In the genomic region with DNA sequence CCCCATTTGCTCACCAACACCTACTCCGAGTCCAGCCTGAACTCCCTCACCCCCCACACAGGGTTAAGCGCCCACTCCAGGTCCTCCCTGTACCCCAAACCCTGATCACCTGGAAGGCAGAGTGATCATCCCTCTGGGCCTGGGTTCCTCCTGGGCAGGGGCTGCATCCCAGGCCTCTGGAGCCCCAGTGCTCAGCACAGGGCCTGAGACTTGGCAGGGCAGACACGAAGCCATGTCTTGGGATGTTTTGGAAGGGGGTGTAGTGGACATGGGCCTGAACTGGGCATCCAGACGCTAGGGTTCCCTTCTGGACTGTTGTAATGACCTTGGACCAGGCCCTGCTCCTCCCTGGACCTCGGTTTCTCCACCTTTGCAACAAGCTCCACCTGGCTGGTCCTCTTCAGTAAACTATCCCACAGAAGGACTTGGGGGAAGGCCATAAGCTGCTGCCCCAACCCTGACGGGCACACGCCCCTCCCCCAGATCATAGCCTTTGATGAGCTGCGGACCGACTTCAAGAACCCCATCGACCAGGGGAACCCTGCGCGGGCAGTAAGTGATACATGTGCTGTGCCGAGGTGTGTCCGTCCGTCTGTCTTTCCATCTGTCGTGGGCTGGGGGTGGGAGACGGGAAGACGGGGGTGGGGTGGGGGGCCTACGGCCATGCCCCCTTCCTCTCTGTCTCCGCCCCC, we compare ENCODE assay signal across 10 cellular contexts. TPM values are rescaled to one million over a fixed set of nuclear protein-coding genes. Genes with fewer than 3 reads are reported as not detected.
DNase-seq lines count a peak whose midpoint lies in the region; ATAC-seq, FAIRE-seq and TF ChIP-seq lines count a peak whose summit lies in the region.
"Had no signal": no experiment of that assay in that cellular context is flagged by ENCODE, and none has a peak within 500 bp of the region (broad histone marks: within the 10 kb centered on the region; RNA-seq: fewer than 3 reads in every experiment).

No MANE protein-coding gene starts in this region.

- no peaks in the 10 kb centered on the region for H3K9me3 ChIP-seq in BLaER1 treated with 17β-estradiol and CSF1 and Interleukin-3, amounts not matched to agents 10 nM and 100 nM (replicated peaks in 1 of 11)
- no peaks in the 10 kb centered on the region for H3K9me3 ChIP-seq in astrocyte (ENCODE audit: insufficient read depth, low read depth, low read length)
- H3K9me3 ChIP-seq: SJSA1 had no signal

- ATAC-seq in GM23338: peak; percentile 7
- no peak for ATAC-seq in naive thymus-derived CD8-positive, alpha-beta T cell
- ATAC-seq in HG03460 (IDR thresholded peaks at IDR 0.05; ENCODE audit: unreplicated experiment): no peak

- TF ChIP-seq CTCF in GM23338 (conservative IDR thresholded peaks at IDR 0.05; ENCODE audit: low read depth in 2 of 2): no peak
- TF ChIP-seq CTCF in astrocyte (IDR thresholded peaks at IDR 0.05; ENCODE audit: insufficient read depth, low read depth, low read length): no peak

- peaks cover 21 to 94% (median 57%) of the 10 kb centered on the region in 11 experiments for H4K20me1 ChIP-seq in BLaER1 treated with 17β-estradiol and CSF1 and Interleukin-3, amounts not matched to agents 10 nM and 100 nM
- H4K20me1 ChIP-seq in GM23338 (replicated peaks; ENCODE audit: insufficient read depth): no peaks in the 10 kb centered on the region; the same call in none of the 2 replicates
- H4K20me1 ChIP-seq in astrocyte (ENCODE audit: insufficient read depth, low read length): peaks cover 77% of the 10 kb centered on the region

- 0 out of 2 replicates have a peak, but pooled peaks cover 11% of the 10 kb centered on the region for H3F3A ChIP-seq in GM23338 (replicated peaks; ENCODE audit: low read depth)

- H3K9ac ChIP-seq in BLaER1 treated with 17β-estradiol and CSF1 and Interleukin-3, amounts not matched to agents 10 nM and 100 nM: peak overlapping the region in 2 of 11 experiments; percentile 35 to 37; a peak in 2 of 22 replicates
- H3K9ac ChIP-seq in astrocyte (ENCODE audit: low read length): no peak overlapping the region

- H3K4me1 Mint-ChIP-seq in GM23338 (peaks cover 32% of the 10 kb centered on the region), astrocyte (ENCODE audit: low read depth, unreplicated experiment) (peaks cover 7% of the 10 kb centered on the region)
- peaks cover 8 to 53% (median 44%) of the 10 kb centered on the region in 4 donors for H3K4me1 Mint-ChIP-seq in naive thymus-derived CD8-positive, alpha-beta T cell

- H2AFZ ChIP-seq in GM23338 (no peak overlapping the region), astrocyte (ENCODE audit: low read depth, low read length) (no peak overlapping the region)

- peak overlapping the region in 6 of 11 experiments; percentile 5 to 63 (median 48); a peak in 6 of 22 replicates for H3K27ac ChIP-seq in BLaER1 treated with 17β-estradiol and CSF1 and Interleukin-3, amounts not matched to agents 10 nM and 100 nM
- no peak overlapping the region for H3K27ac ChIP-seq in GM23338 (ENCODE audit: low read depth)
- no peak overlapping the region for H3K27ac ChIP-seq in astrocyte (ENCODE audit: low read depth, low read length)
- H3K27ac ChIP-seq: SJSA1 had no signal

- H3K36me3 Mint-ChIP-seq in GM23338 (ENCODE audit: low read depth) (no peaks in the 10 kb centered on the region; the same call in 2 of the 3 replicates), astrocyte (ENCODE audit: low read depth, unreplicated experiment) (peaks cover 5% of the 10 kb centered on the region)
- H3K36me3 Mint-ChIP-seq in naive thymus-derived CD8-positive, alpha-beta T cell: peaks cover 0 to 7% (median 0%) of the 10 kb centered on the region in 3 donors
- H3K36me3 Mint-ChIP-seq: mesothelial cell of epicardium had no signal

- H3K27ac Mint-ChIP-seq in GM23338 (no peak overlapping the region), astrocyte (ENCODE audit: unreplicated experiment) (peak overlapping the region; percentile 84)
- H3K27ac Mint-ChIP-seq in naive thymus-derived CD8-positive, alpha-beta T cell: peak overlapping the region; percentile 35 to 97 (median 88)

- POLR2A ChIA-PET in naive thymus-derived CD8-positive, alpha-beta T cell (lab: Charles Lee): interaction anchor here (0.8 to 11.2 kb wide), 7 partner anchors 10 to 192 kb away, joined by 3 to 102 read pairs (median 3); partner anchors contain the start of genes RAB1B and TMEM151A

- H3K9me3 Mint-ChIP-seq in GM23338 (no peaks in the 10 kb centered on the region), astrocyte (ENCODE audit: unreplicated experiment) (no peaks in the 10 kb centered on the region)
- H3K9me3 Mint-ChIP-seq in naive thymus-derived CD8-positive, alpha-beta T cell: no peaks in the 10 kb centered on the region
- H3K9me3 Mint-ChIP-seq: mesothelial cell of epicardium had no signal

- no peak for DNase-seq in GM23338 (ENCODE audit: low spot score)
- DNase-seq in astrocyte (ENCODE audit: low read depth): no peak
- no peak for DNase-seq in naive thymus-derived CD8-positive, alpha-beta T cell
- DNase-seq in NCI-H510A (lab: John Stamatoyannopoulos, UW): no peak
- no peak for DNase-seq in NCI-H226
- no peak for DNase-seq in dermis blood vessel endothelial cell

- H3K4me2 ChIP-seq in BLaER1 treated with 17β-estradiol and CSF1 and Interleukin-3, amounts not matched to agents 10 nM and 100 nM: peak overlapping the region in 10 of 11 experiments; percentile 18 to 79 (median 70); a peak in 17 of 22 replicates
- H3K4me2 ChIP-seq in GM23338 (peak overlapping the region; percentile 65; the same call in 1 of the 2 replicates), astrocyte (ENCODE audit: low read length) (no peak overlapping the region)

- H3K27me3 Mint-ChIP-seq in GM23338 (ENCODE audit: insufficient read depth, low read depth, poor library complexity) (peaks cover 29% of the 10 kb centered on the region), astrocyte (ENCODE audit: low read depth, unreplicated experiment) (no peaks in the 10 kb centered on the region)
- H3K27me3 Mint-ChIP-seq in naive thymus-derived CD8-positive, alpha-beta T cell: peaks cover 0 to 3% (median 0%) of the 10 kb centered on the region in 5 donors

- no peaks in the 10 kb centered on the region for H3K9me2 ChIP-seq in GM23338 (ENCODE audit: insufficient read depth)

- no peak for FAIRE-seq in astrocyte (lab: Jason Lieb, UNC)

- H3K4me3 ChIP-seq in BLaER1 treated with 17β-estradiol and CSF1 and Interleukin-3, amounts not matched to agents 10 nM and 100 nM: no peak overlapping the region
- peak overlapping the region; percentile 43 for H3K4me3 ChIP-seq in GM23338
- H3K4me3 ChIP-seq in astrocyte (ENCODE audit: insufficient read depth, low read depth, low read length): no peak overlapping the region
- H3K4me3 ChIP-seq: SJSA1 had no signal

- H3K4me3 Mint-ChIP-seq in GM23338: peak overlapping the region; percentile 23; the same call in 1 of the 3 replicates
- H3K4me3 Mint-ChIP-seq in astrocyte (ENCODE audit: unreplicated experiment): no peak overlapping the region
- peak overlapping the region in 9 of 10 donors; percentile 15 to 78 (median 50) for H3K4me3 Mint-ChIP-seq in naive thymus-derived CD8-positive, alpha-beta T cell
- H3K4me3 Mint-ChIP-seq: mesothelial cell of epicardium had no signal

- peaks cover 0 to 20% (median 11%) of the 10 kb centered on the region in 11 experiments; a peak in 13 of 22 replicates for H3K27me3 ChIP-seq in BLaER1 treated with 17β-estradiol and CSF1 and Interleukin-3, amounts not matched to agents 10 nM and 100 nM
- H3K27me3 ChIP-seq in GM23338 (ENCODE audit: insufficient read depth) (no peaks in the 10 kb centered on the region), astrocyte (ENCODE audit: insufficient read depth, low read length) (no peaks in the 10 kb centered on the region)
- H3K27me3 ChIP-seq: SJSA1 had no signal

- peaks cover 20 to 67% (median 51%) of the 10 kb centered on the region in 10 experiments for H3K4me1 ChIP-seq in BLaER1 treated with 17β-estradiol and CSF1 and Interleukin-3, amounts not matched to agents 10 nM and 100 nM
- peaks cover 9% of the 10 kb centered on the region for H3K4me1 ChIP-seq in GM23338 (ENCODE audit: insufficient read depth)
- H3K4me1 ChIP-seq in astrocyte (ENCODE audit: insufficient read depth, low read length): peaks cover 19% of the 10 kb centered on the region

- H3K79me2 ChIP-seq in GM23338 (replicated peaks; ENCODE audit: insufficient read depth): no peaks in the 10 kb centered on the region
- H3K79me2 ChIP-seq in astrocyte (ENCODE audit: insufficient read depth, low read length): peaks cover 24% of the 10 kb centered on the region

- peaks cover 0 to 30% (median 14%) of the 10 kb centered on the region in 11 experiments; a peak in 14 of 22 replicates for H3K36me3 ChIP-seq in BLaER1 treated with 17β-estradiol and CSF1 and Interleukin-3, amounts not matched to agents 10 nM and 100 nM
- no peaks in the 10 kb centered on the region; the same call in 1 of the 2 replicates for H3K36me3 ChIP-seq in GM23338 (ENCODE audit: insufficient read depth)
- H3K36me3 ChIP-seq in astrocyte (ENCODE audit: insufficient read depth, low read length): peaks cover 5% of the 10 kb centered on the region

RNA-seq across cellular contexts. Expression of gene CNIH2, which starts 3.9 kb away (rescaled TPM):
- total RNA-seq in GM23338 (2014; rRNA removed; shearing (Covaris generic)): 9.2 and 10.8 TPM in 2 replicates
- 4.3 and 7.9 TPM in 2 replicates for polyA plus RNA-seq in GM23338 (2016; fragmentation: Nextera tagmentation; extraction: Ambion mirVana)
- total RNA-seq in astrocyte (12.2 and 12.3 TPM in 2 replicates), dermis blood vessel endothelial cell (not detected in 2 replicates)
- 1 to 10 TPM; 1.1 to 2.8 TPM for total RNA-seq in naive thymus-derived CD8-positive, alpha-beta T cell
- polyA plus RNA-seq in naive thymus-derived CD8-positive, alpha-beta T cell: not detected

RNA-seq across cellular contexts. Expression of gene YIF1A, which starts 7.0 kb away (rescaled TPM):
- total RNA-seq in GM23338 (2014; rRNA removed; shearing (Covaris generic)): 75.0 and 87.0 TPM in 2 replicates
- polyA plus RNA-seq in GM23338 (2016; fragmentation: Nextera tagmentation; extraction: Ambion mirVana): 71.5 and 75.6 TPM in 2 replicates
- total RNA-seq in astrocyte: 129 and 159 TPM in 2 replicates
- total RNA-seq in naive thymus-derived CD8-positive, alpha-beta T cell: 10 to 100 TPM; 26.9 to 36.8 TPM
- 10 to 100 TPM; 49.1 to 59.9 (median 53.9) TPM for polyA plus RNA-seq in naive thymus-derived CD8-positive, alpha-beta T cell
- total RNA-seq in dermis blood vessel endothelial cell: 111 and 159 TPM in 2 replicates

RNA-seq across cellular contexts. Expression of gene TMEM151A, which starts 9.8 kb away (rescaled TPM):
- 4.4 and 5.0 TPM in 2 replicates for total RNA-seq in GM23338 (2014; rRNA removed; shearing (Covaris generic))
- 1.0 and 1.2 TPM in 2 replicates for polyA plus RNA-seq in GM23338 (2016; fragmentation: Nextera tagmentation; extraction: Ambion mirVana)
- total RNA-seq in astrocyte: 1.8 and 2.0 TPM in 2 replicates
- total RNA-seq in naive thymus-derived CD8-positive, alpha-beta T cell: under 1 TPM in 1 of 2 experiments, not detected in 1; 0.13 TPM
- not detected for polyA plus RNA-seq in naive thymus-derived CD8-positive, alpha-beta T cell
- total RNA-seq in dermis blood vessel endothelial cell: not detected in 2 replicates

RNA-seq across cellular contexts. Expression of gene RAB1B, which starts 13.5 kb away (rescaled TPM):
- total RNA-seq in GM23338 (2014; rRNA removed; shearing (Covaris generic)): 92.7 and 99.6 TPM in 2 replicates
- polyA plus RNA-seq in GM23338 (2016; fragmentation: Nextera tagmentation; extraction: Ambion mirVana): 30.3 and 30.5 TPM in 2 replicates
- total RNA-seq in astrocyte (109 and 120 TPM in 2 replicates), dermis blood vessel endothelial cell (77.8 and 196 TPM in 2 replicates)
- total RNA-seq in naive thymus-derived CD8-positive, alpha-beta T cell: 10 to 100 TPM; 68.4 to 69.2 TPM
- polyA plus RNA-seq in naive thymus-derived CD8-positive, alpha-beta T cell: 10 to 100 TPM; 13.1 to 16.1 (median 14.0) TPM

RNA-seq across cellular contexts. Expression of gene KLC2, which starts 24.4 kb away (rescaled TPM):
- total RNA-seq in GM23338 (2014; rRNA removed; shearing (Covaris generic)): 31.1 and 40.4 TPM in 2 replicates
- 17.8 and 18.3 TPM in 2 replicates for polyA plus RNA-seq in GM23338 (2016; fragmentation: Nextera tagmentation; extraction: Ambion mirVana)
- total RNA-seq in astrocyte (43.1 and 44.8 TPM in 2 replicates), dermis blood vessel endothelial cell (18.0 and 18.5 TPM in 2 replicates)
- 10 to 100 TPM; 35.7 to 38.4 TPM for total RNA-seq in naive thymus-derived CD8-positive, alpha-beta T cell
- polyA plus RNA-seq in naive thymus-derived CD8-positive, alpha-beta T cell: 1 to 10 TPM; 3.7 to 8.1 (median 6.1) TPM

Comparison
In these comparisons a context has a peak if more than half of its experiments do, and no peak if none do; other contexts are left out.
1. H3K27ac ChIP-seq: peak in BLaER1 treated with 17β-estradiol and CSF1 and Interleukin-3, amounts not matched to agents 10 nM and 100 nM (6 of 11); none in GM23338 (single experiment) and astrocyte (single experiment).